In the genomic region with DNA sequence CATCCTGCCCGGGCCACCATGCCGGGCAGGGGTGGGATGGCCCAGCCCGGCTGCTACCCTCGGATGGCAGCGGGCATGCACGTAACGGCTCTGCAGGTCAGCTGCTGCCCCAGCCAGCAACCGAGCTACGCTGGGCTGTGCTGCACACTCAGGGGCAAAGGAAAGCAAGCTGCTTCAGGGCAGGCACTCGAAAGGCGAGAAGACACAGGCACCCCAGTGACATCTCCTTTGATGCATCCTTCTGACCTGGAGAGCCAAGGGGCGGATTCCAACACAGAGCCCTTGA, we compare ENCODE assay signal across 29 cellular contexts.
"Had no signal": no experiment of that assay in that cellular context is flagged by ENCODE, and none has a peak within 500 bp of the region (broad histone marks: within the 10 kb centered on the region; RNA-seq: fewer than 3 reads in every experiment).

No MANE protein-coding gene starts in this region.

- H3K4me1 ChIP-seq: SJCRH30 had no signal

- H3K36me3 ChIP-seq: SJCRH30 had no signal

- H3K27me3 Mint-ChIP-seq: activated T-helper 17 cell treated with anti-CD3 and anti-CD28 coated beads, Interleukin-2, amount 50 U/mL, for 72 hours had no signal

- H3K4me3 ChIP-seq: ascending aorta, body of pancreas, MG63, SJCRH30 had no signal

- H3K9ac ChIP-seq: KMS-11 had no signal

- H3K27me3 ChIP-seq: ascending aorta, body of pancreas, MG63, SJCRH30 had no signal

- H3K9me3 ChIP-seq: ascending aorta, body of pancreas, MG63, SJCRH30 had no signal

- DNase-seq: activated CD4-positive, alpha-beta T cell treated with anti-CD3 and anti-CD28 coated beads for 48 hours; activated CD4-positive, alpha-beta T cell treated with anti-CD3 and anti-CD28 coated beads, Interleukin-2, amount 50 U/mL, for 4 hours; activated CD8-positive, alpha-beta T cell treated with anti-CD3 and anti-CD28 coated beads, Interleukin-2, amount 10 ng/mL, durations not matched to agents 7 days and 5 days; activated naive CD4-positive, alpha-beta T cell treated with anti-CD3 and anti-CD28 coated beads, Interleukin-2, amount 50 U/mL, for 16 hours; activated T-cell treated with anti-CD3 and anti-CD28 coated beads, Interleukin-2, amount 50 U/mL, for 4 hours; amniotic stem cell; central memory CD4-positive, alpha-beta T cell; MG63; NCI-H1105; NCI-H1436; NCI-H1694 treated with DMSO at 0.1 percent for 48 hours; NCI-H2081; NCI-H2171; NCI-H2227 treated with DMSO at 0.1 percent for 48 hours; NCI-H446 treated with DMSO at 0.1 percent for 48 hours; NCI-H524 treated with DMSO at 0.1 percent for 48 hours; NCI-H82; OCI-M1; SJCRH30; SW 1271 had no signal

- H3K27ac Mint-ChIP-seq: activated CD8-positive, alpha-beta T cell treated with anti-CD3 and anti-CD28 coated beads, Interleukin-2, amount 10 ng/mL, durations not matched to agents 7 days and 5 days; activated T-helper 17 cell treated with anti-CD3 and anti-CD28 coated beads, Interleukin-2, amount 50 U/mL, for 72 hours; T-helper 1 cell treated with Interleukin-12 subunit alpha and Interleukin-12 subunit beta and Interleukin-4 antibody, amounts not matched to agents 30 μg/mL and 1 μg/mL, for 36 hours; WTC11 had no signal

- H3K27ac ChIP-seq: ascending aorta, body of pancreas, KMS-11, RWPE1, SJCRH30 had no signal

- H3K4me2 ChIP-seq: KMS-11 had no signal

- H3K9me3 Mint-ChIP-seq: activated T-cell treated with anti-CD3 and anti-CD28 coated beads, Interleukin-2, amount 50 U/mL, for 4 hours; activated T-helper 17 cell treated with anti-CD3 and anti-CD28 coated beads, Interleukin-2, amount 50 U/mL, for 72 hours; T-helper 1 cell treated with Interleukin-12 subunit alpha and Interleukin-12 subunit beta and Interleukin-4 antibody, amounts not matched to agents 30 μg/mL and 1 μg/mL, for 36 hours had no signal

- ATAC-seq: activated CD8-positive, alpha-beta T cell treated with anti-CD3 and anti-CD28 coated beads, Interleukin-2, amount 10 ng/mL, durations not matched to agents 7 days and 5 days; activated T-cell treated with anti-CD3 and anti-CD28 coated beads, Interleukin-2, amount 50 U/mL, for 4 hours; activated T-helper 17 cell treated with anti-CD3 and anti-CD28 coated beads, Interleukin-2, amount 50 U/mL, for 72 hours; body of pancreas; Panc1; SK-N-SH treated with all-trans-retinoic acid at 6 μM for 48 hours; WTC11 had no signal

- H3K4me3 Mint-ChIP-seq: activated CD8-positive, alpha-beta T cell treated with anti-CD3 and anti-CD28 coated beads, Interleukin-2, amount 10 ng/mL, durations not matched to agents 7 days and 5 days; activated T-cell treated with anti-CD3 and anti-CD28 coated beads, Interleukin-2, amount 50 U/mL, for 4 hours; activated T-helper 17 cell treated with anti-CD3 and anti-CD28 coated beads, Interleukin-2, amount 50 U/mL, for 72 hours; T-helper 1 cell treated with Interleukin-12 subunit alpha and Interleukin-12 subunit beta and Interleukin-4 antibody, amounts not matched to agents 30 μg/mL and 1 μg/mL, for 36 hours; WTC11 had no signal
